Comparison of ENCODE assay signal across 8 cellular contexts in genomic region chr17:38868095-38868967, GRCh38. TPM values are rescaled to one million over a fixed set of nuclear protein-coding genes. Genes with fewer than 3 reads are reported as not detected.
A peak's percentile ranks its signal among the peaks of the same experiment; 100 is the strongest.
DNase-seq lines count a peak whose midpoint lies in the region; ATAC-seq, FAIRE-seq and TF ChIP-seq lines count a peak whose summit lies in the region.

No MANE protein-coding gene starts in this region.

- H3K9me3 Mint-ChIP-seq in T-helper 2 cell treated with Interferon-gamma antibody and Interleukin-4, amounts not matched to agents 5 μg/mL and 100 μg/mL, for 36 hours = no peaks in the 10 kb centered on the region
- no peaks in the 10 kb centered on the region for H3K9me3 Mint-ChIP-seq in central memory CD8-positive, alpha-beta T cell

- DNase-seq in T-helper 2 cell treated with Interferon-gamma antibody and Interleukin-4, amounts not matched to agents 5 μg/mL and 100 μg/mL, for 36 hours (ENCODE audit: low spot score) = peak; percentile 22
- DNase-seq in T-helper 2 cell (no peak), NCI-H526 (lab: John Stamatoyannopoulos, UW) (peak; percentile 68 to 70), suprapubic skin (ENCODE audit: low spot score in 2 of 2) (no peak), WERI-Rb-1 (no peak), D721Med (ENCODE audit: insufficient read length, low spot score) (no peak)
- DNase-seq in central memory CD8-positive, alpha-beta T cell (ENCODE audit: low spot score in 2 of 2) = no peak

- H3K4me3 Mint-ChIP-seq in T-helper 2 cell treated with Interferon-gamma antibody and Interleukin-4, amounts not matched to agents 5 μg/mL and 100 μg/mL, for 36 hours = peak overlapping the region; percentile 92
- H3K4me3 Mint-ChIP-seq in central memory CD8-positive, alpha-beta T cell = peak overlapping the region; percentile 100

- H3K27me3 ChIP-seq in liver (ENCODE audit: control insufficient read depth in 4 of 4, insufficient read depth in 4 of 4, low read length in 3 of 4) = no peaks in the 10 kb centered on the region
- no peaks in the 10 kb centered on the region for H3K27me3 ChIP-seq in suprapubic skin
- no peaks in the 10 kb centered on the region for H3K27me3 ChIP-seq in WERI-Rb-1 (ENCODE audit: insufficient read depth, low read depth, severe bottlenecking)

- peaks cover 37% of the 10 kb centered on the region for H3K4me1 Mint-ChIP-seq in T-helper 2 cell treated with Interferon-gamma antibody and Interleukin-4, amounts not matched to agents 5 μg/mL and 100 μg/mL, for 36 hours (ENCODE audit: low read depth)
- H3K4me1 Mint-ChIP-seq in central memory CD8-positive, alpha-beta T cell = peaks cover 41% of the 10 kb centered on the region

- H3K4me3 ChIP-seq in liver (ENCODE audit: low read depth in 1 of 3, low read length in 3 of 3) (peak overlapping the region; percentile 74 to 88 (median 76)), suprapubic skin (peak overlapping the region; percentile 89), WERI-Rb-1 (ENCODE audit: low read depth, low read length) (no peak overlapping the region)

- FAIRE-seq in D721Med (lab: Jason Lieb, UNC) = no peak

- H3K9ac ChIP-seq in liver (ENCODE audit: low read depth in 1 of 2, low read length in 2 of 2) = peak overlapping the region; percentile 56 to 69

- no peaks in the 10 kb centered on the region for H3K9me3 ChIP-seq in liver (ENCODE audit: control insufficient read depth in 4 of 4, low read length in 3 of 4)
- no peaks in the 10 kb centered on the region for H3K9me3 ChIP-seq in suprapubic skin
- H3K9me3 ChIP-seq in WERI-Rb-1 (ENCODE audit: severe bottlenecking) = no peaks in the 10 kb centered on the region

- no peak for TF ChIP-seq POLR2A in suprapubic skin (IDR thresholded peaks at IDR 0.05)

- no peak for TF ChIP-seq EP300 in suprapubic skin (IDR thresholded peaks at IDR 0.05)

- peak overlapping the region; percentile 95 to 96 for H3K27ac ChIP-seq in liver (ENCODE audit: low read depth in 1 of 2, low read length in 2 of 2)
- peak overlapping the region; percentile 96 for H3K27ac ChIP-seq in suprapubic skin
- no peak overlapping the region for H3K27ac ChIP-seq in WERI-Rb-1

- TF ChIP-seq RAD21 in liver (IDR thresholded peaks at IDR 0.05) = no peak

- H3K36me3 ChIP-seq in liver (ENCODE audit: control insufficient read depth in 4 of 4, insufficient read depth in 3 of 4, low read depth in 1 of 4, low read length in 3 of 4) (no peaks in the 10 kb centered on the region), suprapubic skin (no peaks in the 10 kb centered on the region), WERI-Rb-1 (peaks cover 4% of the 10 kb centered on the region)

- 30% methylated on average over 25 of the region's 25 CpGs for WGBS in liver
- WGBS in suprapubic skin = 16% methylated on average over 25 of the region's 25 CpGs

- H3K4me1 ChIP-seq in liver (ENCODE audit: control insufficient read depth in 4 of 4, insufficient read depth in 4 of 4, low read length in 3 of 4) (peaks cover 0 to 32% (median 23%) of the 10 kb centered on the region in 4 donors), suprapubic skin (peaks cover 41% of the 10 kb centered on the region)

- peaks cover 2% of the 10 kb centered on the region for H3K27me3 Mint-ChIP-seq in T-helper 2 cell treated with Interferon-gamma antibody and Interleukin-4, amounts not matched to agents 5 μg/mL and 100 μg/mL, for 36 hours (ENCODE audit: low read depth)
- no peaks in the 10 kb centered on the region for H3K27me3 Mint-ChIP-seq in central memory CD8-positive, alpha-beta T cell

- no peak for ATAC-seq in central memory CD8-positive, alpha-beta T cell (replicated peaks; ENCODE audit: extremely low read depth, poor library complexity, severe bottlenecking)

- TF ChIP-seq CTCF in liver (IDR thresholded peaks at IDR 0.05; ENCODE audit: low read depth, low read length, missing input control) (no peak), suprapubic skin (IDR thresholded peaks at IDR 0.05) (no peak), WERI-Rb-1 (IDR thresholded peaks at IDR 0.05; ENCODE audit: low read depth, low read length) (no peak), D721Med (IDR thresholded peaks at IDR 0.05; ENCODE audit: insufficient read depth, missing control alignments) (no peak)

- H3K36me3 Mint-ChIP-seq in T-helper 2 cell treated with Interferon-gamma antibody and Interleukin-4, amounts not matched to agents 5 μg/mL and 100 μg/mL, for 36 hours (ENCODE audit: low read depth) = peaks cover 14% of the 10 kb centered on the region
- peaks cover 40% of the 10 kb centered on the region for H3K36me3 Mint-ChIP-seq in central memory CD8-positive, alpha-beta T cell (ENCODE audit: insufficient read depth)

- H3K27ac Mint-ChIP-seq in T-helper 2 cell treated with Interferon-gamma antibody and Interleukin-4, amounts not matched to agents 5 μg/mL and 100 μg/mL, for 36 hours = peak overlapping the region; percentile 98
- peak overlapping the region; percentile 99 for H3K27ac Mint-ChIP-seq in central memory CD8-positive, alpha-beta T cell (ENCODE audit: low read depth)

TF ChIP-seq in liver, 16 proteins besides CTCF, POLR2A, EP300 and RAD21:
- TF ChIP-seq NR2F2 (IDR thresholded peaks at IDR 0.05) = peak; percentile 81
- peak; percentile 18 to 39 for TF ChIP-seq RXRA (IDR thresholded peaks at IDR 0.05)
- TF ChIP-seq REST (IDR thresholded peaks at IDR 0.05) = no peak
- TF ChIP-seq TAF1 (conservative IDR thresholded peaks at IDR 0.05) = no peak

RNA-seq across cellular contexts. Expression of gene LASP1, which starts 1.5 kb away (rescaled TPM):
- total RNA-seq in liver (10 to 100 TPM; 59.4 to 77.4 TPM), suprapubic skin (100 to 1,000 TPM in 2 of 4 donors, 10 to 100 TPM in 2; 83.1 to 124 (median 99.6) TPM)
- 10 to 100 TPM; 18.2 to 77.7 TPM for polyA plus RNA-seq in liver

RNA-seq across cellular contexts. Expression of gene RPL23, which starts 14.8 kb away (rescaled TPM):
- total RNA-seq in liver (100 to 1,000 TPM; 284 to 797 TPM), suprapubic skin (1,000 to 10,000 TPM; 1,382 to 1,902 (median 1,771) TPM)
- polyA plus RNA-seq in liver = 100 to 1,000 TPM; 552 to 740 TPM

RNA-seq across cellular contexts. Expression of gene CWC25, which starts 43.2 kb away (rescaled TPM):
- total RNA-seq in liver (1 to 10 TPM; 5.7 to 10.0 TPM), suprapubic skin (10 to 100 TPM; 31.5 to 74.8 (median 34.4) TPM)
- polyA plus RNA-seq in liver = 1 to 10 TPM; 6.2 to 8.6 TPM

Comparison
In these comparisons a context has a peak if more than half of its experiments do, and no peak if none do; other contexts are left out.
1. DNase-seq: peak in T-helper 2 cell treated with Interferon-gamma antibody and Interleukin-4, amounts not matched to agents 5 μg/mL and 100 μg/mL, for 36 hours (single experiment) and NCI-H526 (2 of 2); none in T-helper 2 cell (0 of 5), central memory CD8-positive, alpha-beta T cell (0 of 2), suprapubic skin (0 of 2), WERI-Rb-1 (single experiment) and D721Med (single experiment).